17 cellular contexts compared by ENCODE assay signal in genomic region chr6:147648936-147649335, GRCh38.
"Had no signal": no experiment of that assay in that cellular context is flagged by ENCODE, and none has a peak within 500 bp of the region (broad histone marks: within the 10 kb centered on the region; RNA-seq: fewer than 3 reads in every experiment).

No MANE protein-coding gene starts in this region.

- H3K9me3 ChIP-seq: pancreas, right lobe of liver, SK-N-SH had no signal

- ATAC-seq: activated CD8-positive, alpha-beta T cell treated with anti-CD3 and anti-CD28 coated beads for 36 hours; effector memory CD8-positive, alpha-beta T cell; left colon; natural killer cell; pancreas; right lobe of liver; stimulated activated naive B cell treated with anti-CD40 and anti-IgM and Interleukin-4, amounts not matched to agents 10 μg/mL and 1 μg/mL and 100 μg/mL, for 72 hours had no signal

- H3K4me3 ChIP-seq: lung, pancreas, right lobe of liver had no signal

- H3K27ac ChIP-seq: pancreas, right lobe of liver had no signal

- FAIRE-seq: pancreas had no signal

- H3K4me1 ChIP-seq: pancreas, right lobe of liver had no signal

- H3K36me3 ChIP-seq: pancreas, right lobe of liver had no signal

- DNase-seq: activated CD4-positive, alpha-beta T cell treated with anti-CD3 and anti-CD28 coated beads, Interleukin-2, amount 10 ng/mL, durations not matched to agents 24 days and 14 days; activated CD4-positive, CD25-positive, alpha-beta regulatory T cell; activated CD8-positive, alpha-beta T cell treated with anti-CD3 and anti-CD28 coated beads for 36 hours; activated naive CD4-positive, alpha-beta T cell treated with Interleukin-2 at 50 U/mL for 16 hours; activated naive CD8-positive, alpha-beta T cell treated with anti-CD3 and anti-CD28 coated beads, Interleukin-2, amount 10 ng/mL, durations not matched to agents 7 days and 5 days; activated T-cell treated with anti-CD3 and anti-CD28 coated beads, Interleukin-2, amount 50 U/mL, for 1 hour; aorta; dermis blood vessel endothelial cell; effector memory CD8-positive, alpha-beta T cell; immature natural killer cell; left colon; natural killer cell; pancreas; right lobe of liver; SK-N-SH; stimulated activated naive B cell treated with anti-CD40 and anti-IgM and Interleukin-4, amounts not matched to agents 10 μg/mL and 1 μg/mL and 100 μg/mL, for 72 hours had no signal

- H3K27me3 ChIP-seq: pancreas, right lobe of liver had no signal
